ENCODE assay signal across 31 cellular contexts in genomic region chr12:121245951-121246350, GRCh38.
"Had no signal": no experiment of that assay in that cellular context is flagged by ENCODE, and none has a peak within 500 bp of the region (broad histone marks: within the 10 kb centered on the region; RNA-seq: fewer than 3 reads in every experiment).

No MANE protein-coding gene starts in this region.

- H3K27ac ChIP-seq: ascending aorta, cardiac muscle cell, VCaP had no signal

- H3K4me3 ChIP-seq: ascending aorta, cardiac muscle cell had no signal

- H3K9me3 Mint-ChIP-seq: activated B cell treated with CpG ODN at 0.5 μM for 24 hours; activated CD4-positive, alpha-beta memory T cell treated with anti-CD3 and anti-CD28 coated beads, Interleukin-2, amount 10 ng/mL, durations not matched to agents 7 days and 5 days; activated CD4-positive, alpha-beta T cell treated with anti-CD3 and anti-CD28 coated beads, Interleukin-2, amount 10 ng/mL, durations not matched to agents 7 days and 5 days; activated naive CD4-positive, alpha-beta T cell treated with anti-CD3 and anti-CD28 coated beads, Interleukin-2, amount 10 ng/mL, durations not matched to agents 7 days and 5 days; activated naive CD4-positive, alpha-beta T cell treated with anti-CD3 and anti-CD28 coated beads, Interleukin-2, amount 50 U/mL, for 24 hours; activated naive CD8-positive, alpha-beta T cell treated with anti-CD3 and anti-CD28 coated beads, Interleukin-2, amount 10 ng/mL, durations not matched to agents 7 days and 5 days; activated naive CD8-positive, alpha-beta T cell treated with anti-CD3 and anti-CD28 coated beads, Interleukin-2, amount 50 U/mL, for 24 hours; activated T-cell treated with anti-CD3 and anti-CD28 coated beads, Interleukin-2, amount 50 U/mL, for 24 hours; activated T-helper 2 cell treated with anti-CD3 and anti-CD28 coated beads, Interferon-gamma antibody, Interleukin-2, Interleukin-4, amounts not matched to agents 10 μg/mL and 5 μg/mL and 100 μg/mL, durations not matched to agents 14 hours and 24 hours and 36 hours; brain; T-cell; T-helper 2 cell treated with Interferon-gamma antibody and Interleukin-4, amounts not matched to agents 5 μg/mL and 100 μg/mL, for 36 hours had no signal

- H3K4me3 Mint-ChIP-seq: activated B cell treated with CpG ODN at 0.5 μM for 24 hours; activated CD4-positive, alpha-beta memory T cell treated with anti-CD3 and anti-CD28 coated beads, Interleukin-2, amount 10 ng/mL, durations not matched to agents 7 days and 5 days; activated CD4-positive, alpha-beta T cell treated with anti-CD3 and anti-CD28 coated beads, Interleukin-2, amount 10 ng/mL, durations not matched to agents 7 days and 5 days; activated CD8-positive, alpha-beta memory T cell treated with anti-CD3 and anti-CD28 coated beads, Interleukin-2, amount 10 ng/mL, durations not matched to agents 7 days and 5 days; activated CD8-positive, alpha-beta T cell treated with anti-CD3 and anti-CD28 coated beads, Interleukin-2, amount 10 ng/mL, durations not matched to agents 7 days and 5 days; activated naive CD4-positive, alpha-beta T cell treated with anti-CD3 and anti-CD28 coated beads, Interleukin-2, amount 10 ng/mL, durations not matched to agents 7 days and 5 days; activated naive CD4-positive, alpha-beta T cell treated with anti-CD3 and anti-CD28 coated beads, Interleukin-2, amount 50 U/mL, for 24 hours; activated naive CD8-positive, alpha-beta T cell; activated naive CD8-positive, alpha-beta T cell treated with anti-CD3 and anti-CD28 coated beads, Interleukin-2, amount 10 ng/mL, durations not matched to agents 7 days and 5 days; activated naive CD8-positive, alpha-beta T cell treated with anti-CD3 and anti-CD28 coated beads, Interleukin-2, amount 50 U/mL, for 24 hours; activated T-cell treated with anti-CD3 and anti-CD28 coated beads, Interleukin-2, amount 50 U/mL, for 24 hours; brain; T-cell; T-helper 2 cell treated with Interferon-gamma antibody and Interleukin-4, amounts not matched to agents 5 μg/mL and 100 μg/mL, for 36 hours had no signal

- H3K27me3 Mint-ChIP-seq: activated B cell treated with CpG ODN at 0.5 μM for 24 hours; activated CD4-positive, alpha-beta memory T cell treated with anti-CD3 and anti-CD28 coated beads, Interleukin-2, amount 10 ng/mL, durations not matched to agents 7 days and 5 days; activated CD4-positive, alpha-beta T cell treated with anti-CD3 and anti-CD28 coated beads, Interleukin-2, amount 10 ng/mL, durations not matched to agents 7 days and 5 days; activated CD8-positive, alpha-beta memory T cell treated with anti-CD3 and anti-CD28 coated beads, Interleukin-2, amount 10 ng/mL, durations not matched to agents 7 days and 5 days; activated naive CD4-positive, alpha-beta T cell treated with anti-CD3 and anti-CD28 coated beads, Interleukin-2, amount 10 ng/mL, durations not matched to agents 7 days and 5 days; activated naive CD4-positive, alpha-beta T cell treated with anti-CD3 and anti-CD28 coated beads, Interleukin-2, amount 50 U/mL, for 24 hours; activated naive CD8-positive, alpha-beta T cell; activated naive CD8-positive, alpha-beta T cell treated with anti-CD3 and anti-CD28 coated beads, Interleukin-2, amount 10 ng/mL, durations not matched to agents 7 days and 5 days; activated naive CD8-positive, alpha-beta T cell treated with anti-CD3 and anti-CD28 coated beads, Interleukin-2, amount 50 U/mL, for 24 hours; activated T-cell treated with anti-CD3 and anti-CD28 coated beads, Interleukin-2, amount 50 U/mL, for 24 hours; brain; T-cell had no signal

- DNase-seq: activated B cell treated with CpG ODN at 0.5 μM for 24 hours; activated CD4-positive, alpha-beta memory T cell treated with anti-CD3 and anti-CD28 coated beads, Interleukin-2, amount 10 ng/mL, durations not matched to agents 7 days and 5 days; activated CD4-positive, alpha-beta T cell treated with anti-CD3 and anti-CD28 coated beads for 4 hours; activated CD4-positive, alpha-beta T cell treated with anti-CD3 and anti-CD28 coated beads, Interleukin-2, amount 10 ng/mL, durations not matched to agents 7 days and 5 days; activated CD4-positive, alpha-beta T cell treated with anti-CD3 and anti-CD28 coated beads, Interleukin-2, amount 50 U/mL, for 48 hours; activated CD4-positive, CD25-positive, alpha-beta regulatory T cell treated with anti-CD3 and anti-CD28 coated beads, Interleukin-2, amount 50 U/mL, for 72 hours; activated CD8-positive, alpha-beta memory T cell treated with anti-CD3 and anti-CD28 coated beads for 24 hours; activated CD8-positive, alpha-beta memory T cell treated with anti-CD3 and anti-CD28 coated beads, Interleukin-2, amount 10 ng/mL, durations not matched to agents 7 days and 5 days; activated CD8-positive, alpha-beta memory T cell treated with anti-CD3 and anti-CD28 coated beads, Interleukin-2, amount 50 U/mL, for 48 hours; activated CD8-positive, alpha-beta T cell treated with anti-CD3 and anti-CD28 coated beads, Interleukin-2, amount 10 ng/mL, durations not matched to agents 7 days and 5 days; activated effector memory CD4-positive, alpha-beta T cell treated with Interleukin-2 at 50 U/mL for 16 hours; activated gamma-delta T cell; activated naive CD4-positive, alpha-beta T cell treated with anti-CD3 and anti-CD28 coated beads, Interleukin-2, amount 10 ng/mL, durations not matched to agents 7 days and 5 days; activated naive CD4-positive, alpha-beta T cell treated with Interleukin-2 at 50 U/mL for 16 hours; activated naive CD8-positive, alpha-beta T cell treated with anti-CD3 and anti-CD28 coated beads, Interleukin-2, amount 10 ng/mL, durations not matched to agents 7 days and 5 days; activated naive CD8-positive, alpha-beta T cell treated with anti-CD3 and anti-CD28 coated beads, Interleukin-2, amount 50 U/mL, for 24 hours; activated T-cell treated with anti-CD3 and anti-CD28 coated beads, Interleukin-2, amount 50 U/mL, for 24 hours; activated T-cell treated with anti-CD3 and anti-CD28 coated beads, Interleukin-2, amount 50 U/mL, for 48 hours; amygdala; central memory CD4-positive, alpha-beta T cell; T-cell; T-helper 2 cell; T-helper 9 cell had no signal

- H3K27me3 ChIP-seq: ascending aorta, cardiac muscle cell had no signal

- ATAC-seq: activated CD8-positive, alpha-beta memory T cell treated with anti-CD3 and anti-CD28 coated beads, Interleukin-2, amount 10 ng/mL, durations not matched to agents 7 days and 5 days; activated CD8-positive, alpha-beta T cell treated with anti-CD3 and anti-CD28 coated beads, Interleukin-2, amount 10 ng/mL, durations not matched to agents 7 days and 5 days; activated naive CD8-positive, alpha-beta T cell treated with anti-CD3 and anti-CD28 coated beads, Interleukin-2, amount 50 U/mL, for 24 hours; T-cell had no signal

- H3K9me3 ChIP-seq: ascending aorta had no signal

- H3K27ac Mint-ChIP-seq: activated B cell treated with CpG ODN at 0.5 μM for 24 hours; activated CD4-positive, alpha-beta memory T cell treated with anti-CD3 and anti-CD28 coated beads, Interleukin-2, amount 10 ng/mL, durations not matched to agents 7 days and 5 days; activated CD4-positive, alpha-beta T cell treated with anti-CD3 and anti-CD28 coated beads, Interleukin-2, amount 10 ng/mL, durations not matched to agents 7 days and 5 days; activated CD8-positive, alpha-beta memory T cell treated with anti-CD3 and anti-CD28 coated beads, Interleukin-2, amount 10 ng/mL, durations not matched to agents 7 days and 5 days; activated CD8-positive, alpha-beta T cell treated with anti-CD3 and anti-CD28 coated beads, Interleukin-2, amount 10 ng/mL, durations not matched to agents 7 days and 5 days; activated naive CD4-positive, alpha-beta T cell treated with anti-CD3 and anti-CD28 coated beads, Interleukin-2, amount 10 ng/mL, durations not matched to agents 7 days and 5 days; activated naive CD4-positive, alpha-beta T cell treated with anti-CD3 and anti-CD28 coated beads, Interleukin-2, amount 50 U/mL, for 24 hours; activated naive CD8-positive, alpha-beta T cell; activated naive CD8-positive, alpha-beta T cell treated with anti-CD3 and anti-CD28 coated beads, Interleukin-2, amount 10 ng/mL, durations not matched to agents 7 days and 5 days; activated naive CD8-positive, alpha-beta T cell treated with anti-CD3 and anti-CD28 coated beads, Interleukin-2, amount 50 U/mL, for 24 hours; activated T-cell treated with anti-CD3 and anti-CD28 coated beads, Interleukin-2, amount 50 U/mL, for 24 hours; activated T-helper 2 cell treated with anti-CD3 and anti-CD28 coated beads, Interferon-gamma antibody, Interleukin-2, Interleukin-4, amounts not matched to agents 10 μg/mL and 5 μg/mL and 100 μg/mL, durations not matched to agents 14 hours and 24 hours and 36 hours; brain; T-helper 2 cell treated with Interferon-gamma antibody and Interleukin-4, amounts not matched to agents 5 μg/mL and 100 μg/mL, for 36 hours had no signal
